1 cellular context compared by ENCODE assay signal in genomic region chr12:122076743-122077495, GRCh38.
TF ChIP-seq lines count a peak whose summit lies in the region.

No MANE protein-coding gene starts in this region.

TF ChIP-seq in K562, 482 proteins besides CTCF, POLR2A, EP300 and RAD21 (continued from another document):
- no peak for TF ChIP-seq RFX7 (CRISPR knock-in tag; IDR thresholded peaks at IDR 0.05)
- no peak for TF ChIP-seq TARDBP (IDR thresholded peaks at IDR 0.05)
- peak; percentile 9; the same call in 1 of the 2 replicates for TF ChIP-seq CEBPG (CRISPR knock-in tag; IDR thresholded peaks at IDR 0.05)
- TF ChIP-seq CEBPG (tag; conservative IDR thresholded peaks at IDR 0.05 in 1 of 2, IDR thresholded peaks at IDR 0.05 in 1 of 2): no peak
- TF ChIP-seq POLR2G (IDR thresholded peaks at IDR 0.05; ENCODE audit: low read depth, low read length): 0 out of 2 replicates have a peak, but pooled peaks have one; percentile 44
- TF ChIP-seq MCM7 (IDR thresholded peaks at IDR 0.05): no peak
- TF ChIP-seq TRIM24 (IDR thresholded peaks at IDR 0.05): no peak
- no peak for TF ChIP-seq SRSF3 (IDR thresholded peaks at IDR 0.05; ENCODE audit: insufficient read depth, low read length)
- no peak for TF ChIP-seq ZBTB2 (IDR thresholded peaks at IDR 0.05)
- TF ChIP-seq MAFG (tag; conservative IDR thresholded peaks at IDR 0.05): peak; percentile 64
- TF ChIP-seq U2AF1 (optimal IDR thresholded peaks at IDR 0.05; ENCODE audit: low read depth, low read length): no peak
- peak; percentile 26; the same call in 1 of the 2 replicates for TF ChIP-seq C11orf30 (IDR thresholded peaks at IDR 0.05; ENCODE audit: low read depth)
- TF ChIP-seq NFE2L1 (tag; IDR thresholded peaks at IDR 0.05; ENCODE audit: borderline replicate concordance, low read depth): peak; percentile 37; the same call in 1 of the 2 replicates
- peak; percentile 39; the same call in 1 of the 2 replicates for TF ChIP-seq NFE2 (IDR thresholded peaks at IDR 0.05; ENCODE audit: low read depth)
- TF ChIP-seq ZNF592 (IDR thresholded peaks at IDR 0.05): 0 out of 2 replicates have a peak, but pooled peaks have one; percentile 21
- no peak for TF ChIP-seq ARNT (IDR thresholded peaks at IDR 0.05)
- peak; percentile 40; the same call in 1 of the 2 replicates for TF ChIP-seq ZNF316 (IDR thresholded peaks at IDR 0.05)
- TF ChIP-seq SAP30 (IDR thresholded peaks at IDR 0.05; ENCODE audit: borderline replicate concordance, insufficient read depth, low read depth, low read length, poor library complexity, severe bottlenecking): no peak
- no peak for TF ChIP-seq KLF13 (tag; IDR thresholded peaks at IDR 0.05; ENCODE audit: borderline replicate concordance, low read depth)
